In the genomic region with DNA sequence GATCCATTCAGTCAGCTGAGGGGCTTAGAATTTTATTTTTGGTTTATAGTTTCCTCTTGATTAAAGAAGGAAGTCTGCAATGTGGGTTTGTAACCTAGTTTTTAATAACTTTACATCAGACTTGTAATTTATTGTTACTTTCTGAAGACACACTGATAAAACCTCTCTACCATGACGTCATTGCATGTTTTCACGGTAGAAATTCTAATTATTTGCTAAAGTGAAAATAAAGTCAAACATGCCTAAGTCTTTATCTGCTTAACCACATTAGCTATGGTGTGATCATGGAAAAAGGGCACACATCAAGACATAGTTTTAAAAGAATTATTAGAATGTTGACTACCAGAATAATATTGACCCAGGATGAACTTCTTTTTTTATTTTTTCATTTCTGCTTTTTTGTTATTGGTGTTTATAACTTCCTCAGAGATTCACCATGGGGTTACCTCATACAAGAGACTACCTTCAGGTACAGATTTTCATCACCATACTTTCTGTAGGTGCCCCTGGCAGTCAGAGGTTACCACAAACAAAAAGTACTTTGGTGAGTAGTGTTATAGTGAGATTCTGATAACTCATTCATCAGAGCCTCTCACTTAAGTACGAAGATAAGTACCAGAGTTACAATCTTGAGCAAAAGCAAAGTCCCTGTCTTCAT, we compare ENCODE assay signal across 10 cellular contexts. TPM values are rescaled to one million over a fixed set of nuclear protein-coding genes. Genes with fewer than 3 reads are reported as not detected.
DNase-seq lines count a peak whose midpoint lies in the region; ATAC-seq and TF ChIP-seq lines count a peak whose summit lies in the region.
"Had no signal": no experiment of that assay in that cellular context is flagged by ENCODE, and none has a peak within 500 bp of the region (broad histone marks: within the 10 kb centered on the region; RNA-seq: fewer than 3 reads in every experiment).

No MANE protein-coding gene starts in this region.

- no peaks in the 10 kb centered on the region for H3K27me3 Mint-ChIP-seq in mesothelial cell of epicardium (ENCODE audit: low read depth)
- peaks cover 2 to 11% of the 10 kb centered on the region in 2 donors for H3K27me3 Mint-ChIP-seq in CD4-positive, alpha-beta memory T cell

- BruUV-seq in A673 (replicated peaks; lab: Mats Ljungman, UMichigan) = no TSS peak

- no peak overlapping the region for H3K4me3 Mint-ChIP-seq in mesothelial cell of epicardium
- no peak overlapping the region for H3K4me3 Mint-ChIP-seq in CD4-positive, alpha-beta memory T cell
- H3K4me3 Mint-ChIP-seq: activated naive CD8-positive, alpha-beta T cell treated with anti-CD3 and anti-CD28 coated beads, Interleukin-2, amount 10 ng/mL, durations not matched to agents 7 days and 5 days had no signal

- ATAC-seq in GM18519 (IDR thresholded peaks at IDR 0.05; ENCODE audit: low FRiP score, unreplicated experiment) (peak; percentile 57), GM21723 (IDR thresholded peaks at IDR 0.05; ENCODE audit: unreplicated experiment) (peak; percentile 60), HG03432 (IDR thresholded peaks at IDR 0.05; ENCODE audit: unreplicated experiment) (peak; percentile 53)

- no peak overlapping the region for H3K4me3 ChIP-seq in CD4-positive, alpha-beta memory T cell (ENCODE audit: low read length in 2 of 2)
- H3K4me3 ChIP-seq in A673 (ENCODE audit: low read depth, low read length, poor library complexity, severe bottlenecking) = no peak overlapping the region
- H3K4me3 ChIP-seq: Peyer's patch had no signal

- H3K4me1 Mint-ChIP-seq in mesothelial cell of epicardium = peaks cover 18% of the 10 kb centered on the region
- H3K4me1 Mint-ChIP-seq in CD4-positive, alpha-beta memory T cell = no peaks in the 10 kb centered on the region

- H3K9me3 ChIP-seq in CD4-positive, alpha-beta memory T cell (ENCODE audit: control insufficient read depth in 1 of 2, low read length in 2 of 2) = no peaks in the 10 kb centered on the region
- no peaks in the 10 kb centered on the region for H3K9me3 ChIP-seq in A673 (ENCODE audit: low read depth, low read length, poor library complexity, severe bottlenecking)

- TF ChIP-seq CTCF in mesothelial cell of epicardium (IDR thresholded peaks at IDR 0.05; ENCODE audit: unreplicated experiment) (no peak), A673 (conservative IDR thresholded peaks at IDR 0.05; ENCODE audit: low read depth, low read length) (no peak)

- H3K36me3 Mint-ChIP-seq in mesothelial cell of epicardium = peaks cover 4% of the 10 kb centered on the region
- H3K36me3 Mint-ChIP-seq in CD4-positive, alpha-beta memory T cell = no peaks in the 10 kb centered on the region

- H3K27me3 ChIP-seq in CD4-positive, alpha-beta memory T cell (ENCODE audit: insufficient read depth, low read length) = no peaks in the 10 kb centered on the region
- no peaks in the 10 kb centered on the region for H3K27me3 ChIP-seq in A673 (replicated peaks; ENCODE audit: insufficient read depth, low read depth, low read length, poor library complexity)
- H3K27me3 ChIP-seq: Peyer's patch had no signal

- intact Hi-C loops in CD4-positive, alpha-beta memory T cell (cut with micrococcal nuclease) = no loop called here
- intact Hi-C loops in A673 (cut with micrococcal nuclease; ENCODE audit: unreplicated experiment) = no loop called here

- no peaks in the 10 kb centered on the region for H3K4me1 ChIP-seq in CD4-positive, alpha-beta memory T cell (ENCODE audit: insufficient read depth, low read length)
- H3K4me1 ChIP-seq in A673 (ENCODE audit: insufficient read depth, low read length, poor library complexity, severe bottlenecking) = peaks cover 8% of the 10 kb centered on the region

- CTCF ChIA-PET in CD4-positive, alpha-beta memory T cell (lab: Charles Lee; ENCODE audit: partially characterized antibody) = no interaction called here
- CTCF ChIA-PET in A673 (lab: Charles Lee) = no interaction called here

- H3K9me3 Mint-ChIP-seq in mesothelial cell of epicardium = peaks cover 27% of the 10 kb centered on the region
- peaks cover 0 to 6% (median 1%) of the 10 kb centered on the region in 8 donors for H3K9me3 Mint-ChIP-seq in CD4-positive, alpha-beta memory T cell

- H3K27ac ChIP-seq in CD4-positive, alpha-beta memory T cell (ENCODE audit: low read depth, low read length) = no peak overlapping the region
- no peak overlapping the region for H3K27ac ChIP-seq in A673 (ENCODE audit: low read depth, low read length, poor library complexity, severe bottlenecking)
- H3K27ac ChIP-seq: Peyer's patch had no signal

- no peaks in the 10 kb centered on the region for H3K36me3 ChIP-seq in CD4-positive, alpha-beta memory T cell (ENCODE audit: insufficient read depth, low read length)
- H3K36me3 ChIP-seq in A673 (ENCODE audit: insufficient read depth, low read length, poor library complexity, severe bottlenecking) = no peaks in the 10 kb centered on the region
- H3K36me3 ChIP-seq: Peyer's patch had no signal

- no peak for DNase-seq in mesothelial cell of epicardium (ENCODE audit: low spot score in 2 of 2, unreplicated experiment in 2 of 2)
- DNase-seq in DMS53 (lab: John Stamatoyannopoulos, UW) = no peak
- no peak for DNase-seq in CD4-positive, alpha-beta memory T cell
- DNase-seq in A673 (ENCODE audit: low spot score) = no peak
- DNase-seq: activated naive CD8-positive, alpha-beta T cell treated with anti-CD3 and anti-CD28 coated beads, Interleukin-2, amount 10 ng/mL, durations not matched to agents 7 days and 5 days; Peyer's patch; stimulated activated CD4-positive, alpha-beta T cell treated with anti-CD3 and anti-CD28 coated beads, Interleukin-15, amount 100 ng/mL, for 24 hours had no signal

- POLR2A ChIA-PET in CD4-positive, alpha-beta memory T cell (lab: Charles Lee; ENCODE audit: partially characterized antibody) = no interaction called here
- POLR2A ChIA-PET in A673 (lab: Charles Lee; ENCODE audit: low non-redundant PET) = no interaction called here

- peak overlapping the region; percentile 36 for H3K27ac Mint-ChIP-seq in mesothelial cell of epicardium
- H3K27ac Mint-ChIP-seq in CD4-positive, alpha-beta memory T cell = no peak overlapping the region
- H3K27ac Mint-ChIP-seq: activated naive CD8-positive, alpha-beta T cell treated with anti-CD3 and anti-CD28 coated beads, Interleukin-2, amount 10 ng/mL, durations not matched to agents 7 days and 5 days had no signal

RNA-seq across cellular contexts. Expression of gene PANK1, which starts 7.0 kb away (rescaled TPM):
- total RNA-seq in mesothelial cell of epicardium (24.0 to 27.2 TPM (median 24.4 TPM) in 3 replicates), A673 (2021) (18.5 and 19.2 TPM in 2 replicates)
- 1 to 10 TPM; 4.3 to 4.5 TPM for total RNA-seq in CD4-positive, alpha-beta memory T cell
- polyA plus RNA-seq in CD4-positive, alpha-beta memory T cell = 1 to 10 TPM; 1.6 to 1.9 TPM

RNA-seq across cellular contexts. Expression of gene KIF20B, which starts 49.3 kb away (rescaled TPM):
- total RNA-seq in mesothelial cell of epicardium (19.5 to 20.4 TPM (median 20.3 TPM) in 3 replicates), A673 (2021) (74.3 and 78.9 TPM in 2 replicates)
- total RNA-seq in CD4-positive, alpha-beta memory T cell = 10 to 100 TPM; 20.7 to 21.4 TPM
- polyA plus RNA-seq in CD4-positive, alpha-beta memory T cell = 10 to 100 TPM in 1 of 2 donors, 1 to 10 TPM in 1; 8.0 to 15.8 TPM
